Comparison of ENCODE assay signal across 10 cellular contexts in genomic region chr9:105330755-105331154, GRCh38.
DNase-seq lines count a peak whose midpoint lies in the region; ATAC-seq and TF ChIP-seq lines count a peak whose summit lies in the region.
"Had no signal": no experiment of that assay in that cellular context is flagged by ENCODE, and none has a peak within 500 bp of the region (broad histone marks: within the 10 kb centered on the region; RNA-seq: fewer than 3 reads in every experiment).

No MANE protein-coding gene starts in this region.

- H3K9me3 ChIP-seq in right lobe of liver: no peaks in the 10 kb centered on the region
- H3K9me3 ChIP-seq in smooth muscle cell (replicated peaks; ENCODE audit: low read depth): no peaks in the 10 kb centered on the region

- H3K4me3 ChIP-seq in right lobe of liver (no peak overlapping the region), smooth muscle cell (no peak overlapping the region)

- intact Hi-C loops in right lobe of liver (cut with DNase I): no loop called here
- intact Hi-C loops in left cardiac atrium (cut with DNase I): no loop called here

- peak; percentile 71 for ATAC-seq in GM21825 (IDR thresholded peaks at IDR 0.05; ENCODE audit: unreplicated experiment)
- peak; percentile 43 for ATAC-seq in HG03457 (IDR thresholded peaks at IDR 0.05; ENCODE audit: unreplicated experiment)
- ATAC-seq in right lobe of liver: peak in 3 of 4 donors; percentile 32 to 60 (median 56)
- ATAC-seq in left cardiac atrium: no peak

- H3K79me2 ChIP-seq in smooth muscle cell (ENCODE audit: low read depth): no peaks in the 10 kb centered on the region

- TF ChIP-seq POLR2A in GM18951 (IDR thresholded peaks at IDR 0.05; ENCODE audit: extremely low read depth, insufficient read depth, insufficient read length) (peak; percentile 26), right lobe of liver (IDR thresholded peaks at IDR 0.05) (no peak)

- H2AFZ ChIP-seq in smooth muscle cell (ENCODE audit: low read depth): no peak overlapping the region

- H3K27me3 ChIP-seq in right lobe of liver (no peaks in the 10 kb centered on the region), smooth muscle cell (ENCODE audit: low read depth) (no peaks in the 10 kb centered on the region)

- TF ChIP-seq CTCF in right lobe of liver (IDR thresholded peaks at IDR 0.05) (no peak), smooth muscle cell (IDR thresholded peaks at IDR 0.05; ENCODE audit: borderline replicate concordance, insufficient read depth, poor library complexity, severe bottlenecking) (no peak)

- in situ Hi-C loops in GM18951 (cut with MboI; ENCODE audit: low sequenced_read_pairs, unreplicated experiment): no loop called here

- DNase-seq in right lobe of liver: no peak
- no peak for DNase-seq in SKM-1 treated with dmso at 0.1 percent for 144 hours (lab: John Stamatoyannopoulos, UW; ENCODE audit: unreplicated experiment)
- DNase-seq in left cardiac atrium: no peak
- no peak for DNase-seq in occipital lobe (lab: John Stamatoyannopoulos, UW)
- no peak for DNase-seq in smooth muscle cell (lab: John Stamatoyannopoulos, UW; ENCODE audit: unreplicated experiment)
- DNase-seq: effector CD8-positive, alpha-beta T cell; NCI-H774 had no signal

- peaks cover 0 to 4% (median 0%) of the 10 kb centered on the region in 4 donors for H3K36me3 ChIP-seq in right lobe of liver
- H3K36me3 ChIP-seq in smooth muscle cell (ENCODE audit: low read depth): no peaks in the 10 kb centered on the region

- no peak overlapping the region for H3K9ac ChIP-seq in smooth muscle cell (ENCODE audit: low read depth)

- H3F3A ChIP-seq in smooth muscle cell (ENCODE audit: low read depth): no peaks in the 10 kb centered on the region

- H4K20me1 ChIP-seq in smooth muscle cell (ENCODE audit: low read depth): no peaks in the 10 kb centered on the region

- H3K4me1 ChIP-seq in right lobe of liver (peaks cover 0 to 25% (median 3%) of the 10 kb centered on the region in 4 donors), smooth muscle cell (ENCODE audit: low read depth) (no peaks in the 10 kb centered on the region)

- H3K27ac ChIP-seq in right lobe of liver (no peak overlapping the region), smooth muscle cell (ENCODE audit: low read depth) (no peak overlapping the region)

- H3K4me2 ChIP-seq in smooth muscle cell: no peak overlapping the region

Comparison
In these comparisons a context has a peak if more than half of its experiments do, and no peak if none do; other contexts are left out.
1. ATAC-seq: peak in GM21825 (single experiment), HG03457 (single experiment) and right lobe of liver (3 of 4); none in left cardiac atrium (0 of 2).